ENCODE assay signal across 16 cellular contexts in genomic region chr18:12276736-12277554, GRCh38. TPM values are rescaled to one million over a fixed set of nuclear protein-coding genes. Genes with fewer than 3 reads are reported as not detected.
"Had no signal": no experiment of that assay in that cellular context is flagged by ENCODE, and none has a peak within 500 bp of the region (broad histone marks: within the 10 kb centered on the region; RNA-seq: fewer than 3 reads in every experiment).

No MANE protein-coding gene starts in this region.

- ATAC-seq: activated CD4-positive, alpha-beta T cell treated with anti-CD3 and anti-CD28 coated beads for 36 hours; heart right ventricle; right cardiac atrium; stimulated activated memory B cell treated with anti-CD40 and anti-IgM and Interleukin-4, amounts not matched to agents 10 μg/mL and 1 μg/mL and 100 μg/mL, for 72 hours; T-cell had no signal

- H3K4me1 ChIP-seq: parathyroid adenoma had no signal

- H3K9me3 ChIP-seq: heart right ventricle, spleen had no signal

- H3K27ac Mint-ChIP-seq: activated CD4-positive, alpha-beta memory T cell treated with anti-CD3 and anti-CD28 coated beads, Interleukin-2, amount 10 ng/mL, durations not matched to agents 7 days and 5 days; activated CD4-positive, alpha-beta T cell treated with anti-CD3 and anti-CD28 coated beads for 36 hours; memory B cell; stimulated activated memory B cell treated with anti-CD40 and anti-IgM and Interleukin-4, amounts not matched to agents 10 μg/mL and 1 μg/mL and 100 μg/mL, for 72 hours; T-cell had no signal

- H3K4me3 ChIP-seq: heart right ventricle, spleen had no signal

- DNase-seq: activated CD4-positive, alpha-beta memory T cell treated with anti-CD3 and anti-CD28 coated beads, Interleukin-2, amount 10 ng/mL, durations not matched to agents 7 days and 5 days; activated CD4-positive, alpha-beta T cell treated with anti-CD3 and anti-CD28 coated beads for 36 hours; activated gamma-delta T cell; activated T-cell treated with anti-CD3 and anti-CD28 coated beads, Interleukin-2, amount 50 U/mL, for 48 hours; aorta; foreskin melanocyte; heart right ventricle; right cardiac atrium; spleen; stimulated activated CD4-positive, alpha-beta T cell treated with anti-CD3 and anti-CD28 coated beads, Interleukin-1b, Interleukin-23, amount 100 ng/mL, for 48 hours; substantia nigra; T-cell; WERI-Rb-1 had no signal

- H3K4me3 Mint-ChIP-seq: activated CD4-positive, alpha-beta memory T cell treated with anti-CD3 and anti-CD28 coated beads, Interleukin-2, amount 10 ng/mL, durations not matched to agents 7 days and 5 days; activated CD4-positive, alpha-beta T cell treated with anti-CD3 and anti-CD28 coated beads for 36 hours; memory B cell; stimulated activated memory B cell treated with anti-CD40 and anti-IgM and Interleukin-4, amounts not matched to agents 10 μg/mL and 1 μg/mL and 100 μg/mL, for 72 hours; T-cell had no signal

- H3K9ac ChIP-seq: parathyroid adenoma had no signal

- H3K9me3 Mint-ChIP-seq: activated CD4-positive, alpha-beta memory T cell treated with anti-CD3 and anti-CD28 coated beads, Interleukin-2, amount 10 ng/mL, durations not matched to agents 7 days and 5 days; memory B cell; stimulated activated memory B cell treated with anti-CD40 and anti-IgM and Interleukin-4, amounts not matched to agents 10 μg/mL and 1 μg/mL and 100 μg/mL, for 72 hours; T-cell had no signal

- H3K27me3 ChIP-seq: heart right ventricle had no signal

- H3K36me3 Mint-ChIP-seq: memory B cell; stimulated activated memory B cell treated with anti-CD40 and anti-IgM and Interleukin-4, amounts not matched to agents 10 μg/mL and 1 μg/mL and 100 μg/mL, for 72 hours; T-cell had no signal

- H3K4me1 Mint-ChIP-seq: activated CD4-positive, alpha-beta memory T cell treated with anti-CD3 and anti-CD28 coated beads, Interleukin-2, amount 10 ng/mL, durations not matched to agents 7 days and 5 days; activated CD4-positive, alpha-beta T cell treated with anti-CD3 and anti-CD28 coated beads for 36 hours; memory B cell; stimulated activated memory B cell treated with anti-CD40 and anti-IgM and Interleukin-4, amounts not matched to agents 10 μg/mL and 1 μg/mL and 100 μg/mL, for 72 hours had no signal

- H3K36me3 ChIP-seq: heart right ventricle, spleen, WERI-Rb-1 had no signal

- H3K27ac ChIP-seq: parathyroid adenoma, WERI-Rb-1 had no signal

RNA-seq across cellular contexts. Expression of gene CIDEA, which starts 22.8 kb away (rescaled TPM):
- total RNA-seq: activated CD4-positive, alpha-beta memory T cell treated with anti-CD3 and anti-CD28 coated beads, Interleukin-2, amount 10 ng/mL, durations not matched to agents 7 days and 5 days; activated CD4-positive, alpha-beta T cell treated with anti-CD3 and anti-CD28 coated beads for 36 hours; spleen; T-cell had no signal
- polyA plus RNA-seq: aorta, spleen had no signal
